Comparison of ENCODE assay signal across 10 cellular contexts in the genomic region with DNA sequence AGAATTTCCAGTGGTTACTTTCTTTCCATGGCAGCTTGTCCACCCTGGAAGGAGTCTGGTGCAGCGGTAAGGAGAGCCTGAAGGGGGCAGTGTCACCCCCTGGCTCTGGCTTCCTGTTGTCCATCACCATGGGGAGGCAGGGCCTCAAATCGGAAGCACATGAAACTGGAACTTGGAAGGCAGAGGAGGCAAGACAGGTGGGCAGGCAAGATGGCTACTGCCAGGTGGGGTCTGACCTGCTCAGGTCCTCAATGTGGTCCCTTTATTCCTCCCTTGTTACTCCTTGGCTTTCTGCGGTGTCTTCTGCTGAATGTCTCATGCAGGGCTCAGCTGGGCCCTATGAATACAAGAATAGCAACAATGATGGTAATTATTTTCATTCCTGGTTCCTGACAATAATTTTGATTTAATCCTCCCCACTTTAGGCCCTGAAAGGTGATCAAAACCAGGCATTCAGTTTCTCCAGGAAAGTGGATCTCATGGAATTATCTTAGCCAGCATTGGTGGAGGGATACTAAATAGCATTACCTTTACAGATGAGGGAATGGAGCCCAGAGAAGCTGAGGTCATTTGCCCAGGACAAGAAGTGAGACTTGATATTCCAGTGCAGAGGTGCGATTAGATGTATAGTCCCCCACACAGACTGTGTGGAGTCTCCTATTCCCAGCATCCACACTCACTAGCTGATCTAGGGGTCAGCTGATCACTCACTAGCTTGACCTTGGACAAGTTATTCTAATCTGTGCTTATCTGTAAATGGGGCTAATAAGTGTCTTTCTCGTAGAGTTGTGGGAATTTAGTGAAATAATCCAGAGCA. TPM values are rescaled to one million over a fixed set of nuclear protein-coding genes. Genes with fewer than 3 reads are reported as not detected.
A peak's percentile ranks its signal among the peaks of the same experiment; 100 is the strongest.
DNase-seq lines count a peak whose midpoint lies in the region; ATAC-seq and TF ChIP-seq lines count a peak whose summit lies in the region.
"Had no signal": no experiment of that assay in that cellular context is flagged by ENCODE, and none has a peak within 500 bp of the region (broad histone marks: within the 10 kb centered on the region; RNA-seq: fewer than 3 reads in every experiment).

No MANE protein-coding gene starts in this region.

- H2AFZ ChIP-seq in OCI-LY7 (ENCODE audit: low read length) (no peak overlapping the region), smooth muscle cell (ENCODE audit: low read depth) (no peak overlapping the region)

- 68% methylated on average over 5 of the region's 5 CpGs for WGBS in smooth muscle cell (ENCODE audit: low lambda C conversion rate)

- H3K4me3 ChIP-seq in OCI-LY7 (ENCODE audit: low read depth, low read length, poor library complexity, severe bottlenecking), result no peak overlapping the region
- no peak overlapping the region for H3K4me3 ChIP-seq in smooth muscle cell
- H3K4me3 ChIP-seq: SK-N-MC had no signal

- no peaks in the 10 kb centered on the region for H3K36me3 ChIP-seq in OCI-LY7 (ENCODE audit: insufficient read depth, low read length)
- no peaks in the 10 kb centered on the region for H3K36me3 ChIP-seq in smooth muscle cell (ENCODE audit: low read depth)

- H4K20me1 ChIP-seq in OCI-LY7 (ENCODE audit: insufficient read depth, low read length), result no peaks in the 10 kb centered on the region
- H4K20me1 ChIP-seq in smooth muscle cell (ENCODE audit: low read depth), result no peaks in the 10 kb centered on the region

- H3K27ac ChIP-seq in C4-2B (no peak overlapping the region), OCI-LY7 (ENCODE audit: low read depth, low read length, poor library complexity, severe bottlenecking) (no peak overlapping the region), epithelial cell of prostate (peak overlapping the region; percentile 58), smooth muscle cell (ENCODE audit: low read depth) (no peak overlapping the region)
- H3K27ac ChIP-seq: SK-N-MC had no signal

- DNase-seq in OCI-LY7 (ENCODE audit: low spot score) (peak; percentile 57), epithelial cell of prostate (ENCODE audit: low read depth, low spot score) (no peak), smooth muscle cell (lab: John Stamatoyannopoulos, UW; ENCODE audit: unreplicated experiment) (no peak), T1000 (lab: John Stamatoyannopoulos, UW) (no peak), NCI-H1048 (lab: John Stamatoyannopoulos, UW) (no peak)

- H3K27me3 ChIP-seq in smooth muscle cell (ENCODE audit: low read depth), result no peaks in the 10 kb centered on the region

- no peak for ATAC-seq in GM18873 (IDR thresholded peaks at IDR 0.05; ENCODE audit: low FRiP score, unreplicated experiment)

- POLR2A ChIA-PET in OCI-LY7 (lab: Charles Lee), result no interaction called here

- BruUV-seq in OCI-LY7 (replicated peaks; lab: Mats Ljungman, UMichigan), result no TSS peak

- H3K9me2 ChIP-seq in OCI-LY7 (ENCODE audit: insufficient read depth, low read length), result no peaks in the 10 kb centered on the region

- H3K4me1 ChIP-seq in OCI-LY7 (ENCODE audit: insufficient read depth, low read length, poor library complexity, severe bottlenecking) (no peaks in the 10 kb centered on the region), smooth muscle cell (ENCODE audit: low read depth) (no peaks in the 10 kb centered on the region)

- CTCF ChIA-PET in OCI-LY7 (lab: Charles Lee; ENCODE audit: unreplicated experiment), result no interaction called here

- H3K9ac ChIP-seq in smooth muscle cell (ENCODE audit: low read depth), result no peak overlapping the region

- H3K4me2 ChIP-seq in OCI-LY7 (ENCODE audit: low read length) (no peak overlapping the region), smooth muscle cell (no peak overlapping the region)

- H3K9me3 ChIP-seq in OCI-LY7 (ENCODE audit: low read length) (no peaks in the 10 kb centered on the region), smooth muscle cell (replicated peaks; ENCODE audit: low read depth) (no peaks in the 10 kb centered on the region)

- H3F3A ChIP-seq in smooth muscle cell (ENCODE audit: low read depth), result no peaks in the 10 kb centered on the region

- TF ChIP-seq CTCF in C4-2B (conservative IDR thresholded peaks at IDR 0.05) (peak; percentile 87), GM12874 (IDR thresholded peaks at IDR 0.05; ENCODE audit: insufficient read depth, low read depth, low read length) (peak; percentile 73), OCI-LY7 (conservative IDR thresholded peaks at IDR 0.05; ENCODE audit: low read length) (peak; percentile 85), smooth muscle cell (IDR thresholded peaks at IDR 0.05; ENCODE audit: borderline replicate concordance, insufficient read depth, poor library complexity, severe bottlenecking) (peak; percentile 47)

- H3K79me2 ChIP-seq in OCI-LY7 (ENCODE audit: insufficient read depth, low read depth, low read length) (no peaks in the 10 kb centered on the region), smooth muscle cell (ENCODE audit: low read depth) (no peaks in the 10 kb centered on the region)

- intact Hi-C loops in OCI-LY7 (cut with micrococcal nuclease; ENCODE audit: unreplicated experiment), result no loop called here

RNA-seq across cellular contexts. Expression of gene SNAI1, which starts 17.6 kb away (rescaled TPM):
- 1.0 and 3.6 TPM in 2 replicates for total RNA-seq in OCI-LY7 (2014; rRNA removed; shearing (Covaris generic))
- total RNA-seq in OCI-LY7 (2022) (1.6 and 1.8 TPM in 2 replicates), smooth muscle cell (3.7 and 5.6 TPM in 2 replicates)
- 16.1 and 20.7 TPM in 2 replicates for polyA plus RNA-seq in smooth muscle cell
- total RNA-seq: temporal lobe had no signal

RNA-seq across cellular contexts. Expression of gene RNF114, which starts 29.0 kb away (rescaled TPM):
- 48.4 and 51.9 TPM in 2 replicates for total RNA-seq in OCI-LY7 (2014; rRNA removed; shearing (Covaris generic))
- total RNA-seq in OCI-LY7 (2022), result 62.4 and 64.6 TPM in 2 replicates
- 54.2 and 62.7 TPM in 2 replicates for total RNA-seq in smooth muscle cell
- polyA plus RNA-seq in smooth muscle cell, result 80.5 and 87.2 TPM in 2 replicates

RNA-seq across cellular contexts. Expression of gene SPATA2, which starts 49.8 kb away (rescaled TPM):
- 3.5 and 3.9 TPM in 2 replicates for total RNA-seq in OCI-LY7 (2014; rRNA removed; shearing (Covaris generic))
- total RNA-seq in OCI-LY7 (2022) (8.1 and 8.4 TPM in 2 replicates), smooth muscle cell (3.3 and 3.9 TPM in 2 replicates)
- 9.1 and 9.9 TPM in 2 replicates for polyA plus RNA-seq in smooth muscle cell
